In the genomic region with DNA sequence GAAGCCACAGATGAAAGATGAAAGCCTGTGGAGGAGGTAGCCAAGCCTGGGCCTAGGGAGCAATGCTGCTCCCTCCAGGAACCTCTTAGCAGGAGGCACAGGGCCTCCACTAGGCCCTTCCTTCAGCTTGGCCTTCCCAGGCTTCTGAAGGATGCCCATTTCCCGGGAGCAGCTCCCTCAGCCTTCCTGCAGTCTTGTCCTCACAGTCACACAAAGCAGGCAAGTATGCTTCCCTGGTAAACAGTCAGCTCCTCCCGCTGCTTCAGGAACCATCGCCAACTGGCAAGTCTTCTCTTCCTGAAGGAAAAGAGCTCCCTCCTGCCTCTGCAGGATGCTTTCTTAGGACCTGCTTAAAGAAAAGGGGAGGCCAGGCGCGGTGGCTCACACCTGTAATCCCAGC, we compare ENCODE assay signal across 1 cellular context.
TF ChIP-seq lines count a peak whose summit lies in the region.

No MANE protein-coding gene starts in this region.

TF ChIP-seq in H1, 55 proteins besides CTCF, POLR2A, EP300 and RAD21:
- TF ChIP-seq EZH2 (IDR thresholded peaks at IDR 0.05; ENCODE audit: low read depth, low read length, severe bottlenecking) = no peak
- no peak for TF ChIP-seq YY1 (IDR thresholded peaks at IDR 0.05; ENCODE audit: low read depth, low read length)
- no peak for TF ChIP-seq CREB1 (IDR thresholded peaks at IDR 0.05)
- no peak for TF ChIP-seq POLR2AphosphoS5 (IDR thresholded peaks at IDR 0.05; ENCODE audit: low read depth, low read length)
- TF ChIP-seq SIRT6 (IDR thresholded peaks at IDR 0.05; ENCODE audit: low read length) = no peak
- TF ChIP-seq SIN3A (conservative IDR thresholded peaks at IDR 0.05 in 1 of 2, IDR thresholded peaks at IDR 0.05 in 1 of 2; ENCODE audit: low read depth in 1 of 2, low read length in 2 of 2) = no peak
- no peak for TF ChIP-seq FOSL1 (IDR thresholded peaks at IDR 0.05; ENCODE audit: insufficient read depth, low read depth, low read length)
- TF ChIP-seq BRCA1 (IDR thresholded peaks at IDR 0.05; ENCODE audit: low read depth, low read length) = no peak
- no peak for TF ChIP-seq TAF7 (optimal IDR thresholded peaks at IDR 0.05; ENCODE audit: borderline replicate concordance, low read depth, low read length)
- TF ChIP-seq, protein P1, sequence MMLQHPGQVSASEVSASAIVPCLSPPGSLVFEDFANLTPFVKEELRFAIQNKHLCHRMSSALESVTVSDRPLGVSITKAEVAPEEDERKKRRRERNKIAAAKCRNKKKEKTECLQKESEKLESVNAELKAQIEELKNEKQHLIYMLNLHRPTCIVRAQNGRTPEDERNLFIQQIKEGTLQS (IDR thresholded peaks at IDR 0.05; ENCODE audit: insufficient read depth, low read depth, low read length) = no peak
- no peak for TF ChIP-seq RNF2 (IDR thresholded peaks at IDR 0.05; ENCODE audit: borderline replicate concordance, low read depth, low read length, missing control alignments, poor library complexity, severe bottlenecking)
- no peak for TF ChIP-seq RFX5 (IDR thresholded peaks at IDR 0.05; ENCODE audit: borderline replicate concordance, low read depth, low read length)
- TF ChIP-seq CHD1 (IDR thresholded peaks at IDR 0.05; ENCODE audit: low read depth, low read length) = no peak
